14 cellular contexts compared by ENCODE assay signal in genomic region chr7:139844779-139845442, GRCh38.
"Had no signal": no experiment of that assay in that cellular context is flagged by ENCODE, and none has a peak within 500 bp of the region (broad histone marks: within the 10 kb centered on the region; RNA-seq: fewer than 3 reads in every experiment).

No MANE protein-coding gene starts in this region.

- H3K4me3 Mint-ChIP-seq: activated CD4-positive, alpha-beta memory T cell treated with anti-CD3 and anti-CD28 coated beads for 36 hours; activated naive CD8-positive, alpha-beta T cell treated with anti-CD3 and anti-CD28 coated beads, Interleukin-2, amount 10 ng/mL, durations not matched to agents 7 days and 5 days; activated T-cell treated with anti-CD3 and anti-CD28 coated beads, Interleukin-2, amount 50 U/mL, for 72 hours; nephron; stimulated activated naive CD8-positive, alpha-beta T cell treated with anti-CD3 and anti-CD28 coated beads, Interleukin-15, amount 100 ng/mL, for 72 hours; T-helper 2 cell treated with Interferon-gamma antibody and Interleukin-4, amounts not matched to agents 5 μg/mL and 100 μg/mL, for 36 hours had no signal

- ATAC-seq: activated T-cell treated with anti-CD3 and anti-CD28 coated beads, Interleukin-2, amount 50 U/mL, for 72 hours; left cardiac atrium; stimulated activated naive CD8-positive, alpha-beta T cell treated with anti-CD3 and anti-CD28 coated beads, Interleukin-15, amount 100 ng/mL, for 72 hours had no signal

- H3K9me3 Mint-ChIP-seq: activated naive CD8-positive, alpha-beta T cell treated with anti-CD3 and anti-CD28 coated beads, Interleukin-2, amount 10 ng/mL, durations not matched to agents 7 days and 5 days; activated T-cell treated with anti-CD3 and anti-CD28 coated beads, Interleukin-2, amount 50 U/mL, for 72 hours; nephron had no signal

- H3K27ac ChIP-seq: ovary, testis had no signal

- H3K27me3 ChIP-seq: ovary, testis had no signal

- H3K36me3 ChIP-seq: ovary had no signal

- H3K27ac Mint-ChIP-seq: activated CD4-positive, alpha-beta memory T cell treated with anti-CD3 and anti-CD28 coated beads for 36 hours; activated naive CD8-positive, alpha-beta T cell treated with anti-CD3 and anti-CD28 coated beads, Interleukin-2, amount 10 ng/mL, durations not matched to agents 7 days and 5 days; activated T-cell treated with anti-CD3 and anti-CD28 coated beads, Interleukin-2, amount 50 U/mL, for 72 hours; stimulated activated naive CD8-positive, alpha-beta T cell treated with anti-CD3 and anti-CD28 coated beads, Interleukin-15, amount 100 ng/mL, for 72 hours; T-helper 2 cell treated with Interferon-gamma antibody and Interleukin-4, amounts not matched to agents 5 μg/mL and 100 μg/mL, for 36 hours had no signal

- DNase-seq: activated CD4-positive, alpha-beta memory T cell treated with anti-CD3 and anti-CD28 coated beads for 36 hours; activated gamma-delta T cell treated with Interleukin-2 at 50 U/mL for 16 hours; activated naive CD8-positive, alpha-beta T cell treated with anti-CD3 and anti-CD28 coated beads, Interleukin-2, amount 10 ng/mL, durations not matched to agents 7 days and 5 days; activated T-cell treated with anti-CD3 and anti-CD28 coated beads, Interleukin-2, amount 50 U/mL, for 72 hours; aorta; left cardiac atrium; ovary; stimulated activated CD4-positive, alpha-beta T cell treated with anti-CD3 and anti-CD28 coated beads, Interleukin-4, amount 100 ng/mL, for 1 hour; stimulated activated CD8-positive, alpha-beta memory T cell treated with anti-CD3 and anti-CD28 coated beads, Interleukin-4, amount 100 ng/mL, for 48 hours; stimulated activated naive CD8-positive, alpha-beta T cell treated with anti-CD3 and anti-CD28 coated beads, Interleukin-15, amount 100 ng/mL, for 72 hours; SW 1271; testis had no signal

- H3K36me3 Mint-ChIP-seq: activated naive CD8-positive, alpha-beta T cell treated with anti-CD3 and anti-CD28 coated beads, Interleukin-2, amount 10 ng/mL, durations not matched to agents 7 days and 5 days had no signal

- H3K4me1 Mint-ChIP-seq: nephron; stimulated activated naive CD8-positive, alpha-beta T cell treated with anti-CD3 and anti-CD28 coated beads, Interleukin-15, amount 100 ng/mL, for 72 hours had no signal

- H3K9me3 ChIP-seq: ovary, testis had no signal

- H3K4me3 ChIP-seq: ovary, testis had no signal

- H3K4me1 ChIP-seq: testis had no signal

- H3K27me3 Mint-ChIP-seq: activated CD4-positive, alpha-beta memory T cell treated with anti-CD3 and anti-CD28 coated beads for 36 hours; stimulated activated naive CD8-positive, alpha-beta T cell treated with anti-CD3 and anti-CD28 coated beads, Interleukin-15, amount 100 ng/mL, for 72 hours had no signal
